In genomic region chr3:191253089-191253799, GRCh38 we compare ENCODE assay signal across 15 cellular contexts. TPM values are rescaled to one million over a fixed set of nuclear protein-coding genes. Genes with fewer than 3 reads are reported as not detected.
DNase-seq lines count a peak whose midpoint lies in the region; ATAC-seq, FAIRE-seq and TF ChIP-seq lines count a peak whose summit lies in the region.
"Had no signal": no experiment of that assay in that cellular context is flagged by ENCODE, and none has a peak within 500 bp of the region (broad histone marks: within the 10 kb centered on the region; RNA-seq: fewer than 3 reads in every experiment).

No MANE protein-coding gene starts in this region.

- H3K9me3 Mint-ChIP-seq in endodermal cell: no peaks in the 10 kb centered on the region

- no peak overlapping the region for H3K4me3 ChIP-seq in A549
- H3K4me3 ChIP-seq in OCI-LY7 (ENCODE audit: low read depth, low read length, poor library complexity, severe bottlenecking): peak overlapping the region; percentile 40
- no peak overlapping the region for H3K4me3 ChIP-seq in endodermal cell (ENCODE audit: low read length)
- H3K4me3 ChIP-seq: gastrocnemius medialis had no signal

- no peak for TF ChIP-seq CTCF in A549 (IDR thresholded peaks at IDR 0.05)
- no peak for TF ChIP-seq CTCF in OCI-LY7 (conservative IDR thresholded peaks at IDR 0.05; ENCODE audit: low read length)
- TF ChIP-seq CTCF in endodermal cell (conservative IDR thresholded peaks at IDR 0.05): no peak

- H3K9me2 ChIP-seq in OCI-LY7 (ENCODE audit: insufficient read depth, low read length): no peaks in the 10 kb centered on the region

- CTCF ChIA-PET in A549 (lab: Yijun Ruan, JAX): no interaction called here
- CTCF ChIA-PET in OCI-LY7 (lab: Charles Lee; ENCODE audit: unreplicated experiment): no interaction called here

- TF ChIP-seq EP300 in A549 (IDR thresholded peaks at IDR 0.05): no peak

- TF ChIP-seq POLR2A in A549 (IDR thresholded peaks at IDR 0.05; ENCODE audit: low read length): no peak

- no peak for TF ChIP-seq RAD21 in A549 (conservative IDR thresholded peaks at IDR 0.05 in 1 of 2, IDR thresholded peaks at IDR 0.05 in 1 of 2)

- H3K27ac ChIP-seq in A549: no peak overlapping the region
- H3K27ac ChIP-seq in OCI-LY7 (ENCODE audit: low read depth, low read length, poor library complexity, severe bottlenecking): peak overlapping the region; percentile 57
- no peak overlapping the region for H3K27ac ChIP-seq in endodermal cell (ENCODE audit: low read depth, low read length)
- H3K27ac ChIP-seq: gastrocnemius medialis, parathyroid adenoma had no signal

- DNase-seq in A549 (ENCODE audit: low read depth in 1 of 2, low spot score in 1 of 2) (no peak), OCI-LY7 (ENCODE audit: low spot score) (peak; percentile 67), endodermal cell (no peak), urothelium cell line (ENCODE audit: low spot score) (no peak), NCI-H524 treated with DMSO at 0.1 percent for 48 hours (lab: John Stamatoyannopoulos, UW) (no peak)
- no peak for DNase-seq in activated CD4-positive, alpha-beta T cell treated with anti-CD3 and anti-CD28 coated beads for 48 hours
- DNase-seq: ACHN; effector CD8-positive, alpha-beta T cell; gastrocnemius medialis; NCI-H2227 treated with DMSO at 0.1 percent for 48 hours; stimulated activated CD4-positive, alpha-beta T cell treated with anti-CD3 and anti-CD28 coated beads, Interleukin-4, amount 100 ng/mL, for 1 hour had no signal

- H3K27me3 Mint-ChIP-seq in endodermal cell (ENCODE audit: insufficient read depth): no peaks in the 10 kb centered on the region

- H3K27ac Mint-ChIP-seq in endodermal cell: no peak overlapping the region

- H3K4me1 ChIP-seq in A549: no peaks in the 10 kb centered on the region
- H3K4me1 ChIP-seq in OCI-LY7 (ENCODE audit: insufficient read depth, low read length, poor library complexity, severe bottlenecking): peaks cover 69% of the 10 kb centered on the region
- H3K4me1 ChIP-seq in endodermal cell (ENCODE audit: control insufficient read depth, insufficient read depth, low read length): no peaks in the 10 kb centered on the region
- H3K4me1 ChIP-seq: gastrocnemius medialis, parathyroid adenoma had no signal

- POLR2A ChIA-PET in A549 (lab: Yijun Ruan, JAX): no interaction called here
- POLR2A ChIA-PET in OCI-LY7 (lab: Charles Lee): interaction anchor here (0.9 to 1.4 kb wide), 6 partner anchors 9 to 109 kb away, joined by 3 to 5 read pairs (median 4); no protein-coding TSS in a partner anchor

- H4K20me1 ChIP-seq in OCI-LY7 (ENCODE audit: insufficient read depth, low read length): no peaks in the 10 kb centered on the region

- no peaks in the 10 kb centered on the region for H3K79me2 ChIP-seq in OCI-LY7 (ENCODE audit: insufficient read depth, low read depth, low read length)
- H3K79me2 ChIP-seq: parathyroid adenoma had no signal

- H3K9me3 ChIP-seq in A549 (no peaks in the 10 kb centered on the region), OCI-LY7 (ENCODE audit: low read length) (no peaks in the 10 kb centered on the region; the same call in 1 of the 2 replicates), endodermal cell (ENCODE audit: control insufficient read depth, low read length) (no peaks in the 10 kb centered on the region)
- H3K9me3 ChIP-seq: gastrocnemius medialis had no signal

- BruUV-seq in OCI-LY7 (replicated peaks; lab: Mats Ljungman, UMichigan): no TSS peak

- H3K36me3 ChIP-seq in OCI-LY7 (ENCODE audit: insufficient read depth, low read length) (no peaks in the 10 kb centered on the region; the same call in 1 of the 2 replicates), endodermal cell (ENCODE audit: control insufficient read depth, insufficient read depth, low read length) (no peaks in the 10 kb centered on the region)
- H3K36me3 ChIP-seq: gastrocnemius medialis had no signal

- H3K4me2 ChIP-seq in A549: no peak overlapping the region
- peak overlapping the region; percentile 66 for H3K4me2 ChIP-seq in OCI-LY7 (ENCODE audit: low read length)

- no peaks in the 10 kb centered on the region for H3K36me3 Mint-ChIP-seq in endodermal cell (ENCODE audit: low read depth)

- peaks cover 14% of the 10 kb centered on the region for H3K4me1 Mint-ChIP-seq in endodermal cell

- WGBS in A549 (ENCODE audit: missing lambda C conversion rate): 73% methylated on average over 6 of the region's 6 CpGs
- WGBS in endodermal cell (ENCODE audit: insufficient coverage in 1 of 2, insufficient read length in 1 of 2), 2 experiments: 78% methylated on average over 5 of the region's 6 CpGs; no CpG with 5 or more reads in 1 of the 2 experiments

- H3K9ac ChIP-seq in endodermal cell (ENCODE audit: extremely low read depth, low read length, poor library complexity, severe bottlenecking): no peak overlapping the region
- H3K9ac ChIP-seq: parathyroid adenoma had no signal

- H3K27me3 ChIP-seq in endodermal cell (ENCODE audit: control insufficient read depth, insufficient read depth, low read length, poor library complexity, severe bottlenecking): no peaks in the 10 kb centered on the region
- H3K27me3 ChIP-seq: gastrocnemius medialis had no signal

- H3K4me3 Mint-ChIP-seq in endodermal cell: no peak overlapping the region

- H2AFZ ChIP-seq in OCI-LY7 (ENCODE audit: low read length): peak overlapping the region; percentile 94
- H2AFZ ChIP-seq: parathyroid adenoma had no signal

- FAIRE-seq in A549 (lab: Jason Lieb, UNC): no peak
- FAIRE-seq in urothelium cell line (lab: Jason Lieb, UNC): no peak

- ATAC-seq in A549 (no peak), GM19324 (IDR thresholded peaks at IDR 0.05; ENCODE audit: low FRiP score, unreplicated experiment) (peak; percentile 39), HG02763 (IDR thresholded peaks at IDR 0.05; ENCODE audit: unreplicated experiment) (peak; percentile 41)
- ATAC-seq: gastrocnemius medialis had no signal

- intact Hi-C loops in OCI-LY7 (cut with micrococcal nuclease; ENCODE audit: unreplicated experiment): loop anchor here (2.0 to 5.0 kb wide), 2 partner anchors 44 to 116 kb away; no protein-coding TSS in a partner anchor

TF ChIP-seq in A549, 52 proteins besides CTCF, POLR2A, EP300 and RAD21:
- TF ChIP-seq SMC3 (IDR thresholded peaks at IDR 0.05) (no peak), MAFK (IDR thresholded peaks at IDR 0.05; ENCODE audit: partially characterized antibody) (peak; percentile 49)
TF ChIP-seq in A549: peak in this region for 1.

RNA-seq across cellular contexts. Expression of gene OSTN, which starts 54.2 kb away (rescaled TPM):
- polyA plus RNA-seq in A549 (2011; rRNA removed) (not detected in 2 replicates), A549 (2017; fragmentation: RNase III; extraction: RNeasy Plus Mini Kit Qiagen cat#74134 plus additional on column Dnase treatment) (not detected in 3 replicates)
- not detected in 2 replicates for polyA plus RNA-seq in A549 (2012; cell fraction: cytosol; rRNA removed)
- not detected in 2 replicates for polyA plus RNA-seq in A549 (2012; cell fraction: nucleus; rRNA removed)
- polyA minus RNA-seq in A549 (2011; rRNA and poly(A)+ RNA removed): not detected in 2 replicates
- not detected in 2 replicates for total RNA-seq in OCI-LY7 (2014; rRNA removed; shearing (Covaris generic))
- total RNA-seq in OCI-LY7 (2022) (not detected in 2 replicates), endodermal cell (not detected)
- polyA plus RNA-seq in endodermal cell (2013, experiment 1 of 2): not detected
- 0.79 TPM for polyA plus RNA-seq in endodermal cell (2013, experiment 2 of 2)
- total RNA-seq: lower leg skin had no signal

Comparison
In these comparisons a context has a peak if more than half of its experiments do, and no peak if none do; other contexts are left out.
1. ATAC-seq: peak in GM19324 (single experiment) and HG02763 (single experiment); none in A549 (0 of 2).